ENCODE assay signal across 12 cellular contexts in the genomic region with DNA sequence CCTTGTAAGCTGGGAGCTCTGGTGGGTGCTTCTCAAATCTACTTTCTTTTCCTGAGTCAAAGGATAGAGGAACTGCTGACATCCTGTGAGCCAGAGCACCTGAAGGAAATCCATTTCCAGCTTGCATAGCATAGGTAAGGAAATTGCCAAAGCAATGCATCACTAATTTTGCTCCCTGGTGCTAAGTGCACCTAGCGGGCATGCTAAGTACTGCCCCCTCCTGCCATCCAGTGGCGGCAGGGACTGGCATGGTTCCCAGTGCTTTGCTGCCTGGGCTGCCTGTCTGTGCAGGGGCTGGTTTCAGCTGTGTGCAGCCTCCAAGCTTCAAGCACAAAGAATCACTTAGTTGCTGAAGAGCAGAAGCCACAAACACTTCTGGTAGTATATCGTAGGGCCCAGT.
DNase-seq lines count a peak whose midpoint lies in the region; ATAC-seq, FAIRE-seq and TF ChIP-seq lines count a peak whose summit lies in the region.
"Had no signal": no experiment of that assay in that cellular context is flagged by ENCODE, and none has a peak within 500 bp of the region (broad histone marks: within the 10 kb centered on the region; RNA-seq: fewer than 3 reads in every experiment).

No MANE protein-coding gene starts in this region.

- H3K4me1 ChIP-seq in kidney (ENCODE audit: control insufficient read depth in 1 of 2, insufficient read depth in 1 of 2, low read depth in 1 of 2, low read length in 2 of 2): no peaks in the 10 kb centered on the region
- H3K4me1 ChIP-seq: body of pancreas had no signal

- H3K27ac ChIP-seq in caudate nucleus (ENCODE audit: low read depth, low read length) (no peak overlapping the region), kidney (ENCODE audit: low read depth in 2 of 2, low read length in 2 of 2) (no peak overlapping the region)
- H3K27ac ChIP-seq: body of pancreas, VCaP had no signal

- H3K9me3 ChIP-seq in kidney (ENCODE audit: control insufficient read depth in 1 of 2, low read length in 2 of 2): no peaks in the 10 kb centered on the region
- H3K9me3 ChIP-seq: body of pancreas had no signal

- H3K4me3 ChIP-seq in kidney (ENCODE audit: low read length in 2 of 2): no peak overlapping the region
- H3K4me3 ChIP-seq: body of pancreas had no signal

- peak; percentile 35 for TF ChIP-seq CTCF in kidney (IDR thresholded peaks at IDR 0.05; ENCODE audit: borderline replicate concordance, extremely low read depth, insufficient read depth)

- intact Hi-C loops in kidney (cut with DNase I): no loop called here

- no peak overlapping the region for H3K9ac ChIP-seq in kidney (ENCODE audit: low read length in 2 of 2)

- H3K36me3 ChIP-seq in kidney (ENCODE audit: control insufficient read depth in 1 of 2, insufficient read depth in 2 of 2, low read length in 2 of 2): no peaks in the 10 kb centered on the region

- ATAC-seq in GM19023 (IDR thresholded peaks at IDR 0.05; ENCODE audit: unreplicated experiment) (no peak), HG03039 (IDR thresholded peaks at IDR 0.05; ENCODE audit: unreplicated experiment) (no peak)
- ATAC-seq: body of pancreas had no signal

- DNase-seq in DMS79 (lab: John Stamatoyannopoulos, UW): peak; percentile 16
- DNase-seq in GM12891 (ENCODE audit: insufficient read length, low spot score): no peak
- DNase-seq in caudate nucleus (lab: John Stamatoyannopoulos, UW): peak in 53 of 61 donors; percentile 5 to 83 (median 55)
- no peak for DNase-seq in kidney
- DNase-seq in NCI-H1930 (lab: John Stamatoyannopoulos, UW): no peak
- DNase-seq in NCI-H1436 treated with DMSO at 0.1 percent for 48 hours (lab: John Stamatoyannopoulos, UW): no peak
- DNase-seq: activated gamma-delta T cell, body of pancreas, NCI-H187 treated with DMSO at 0.1 percent for 48 hours had no signal

- FAIRE-seq in GM12891 (lab: Jason Lieb, UNC) (peak; percentile 28), kidney (lab: Jason Lieb, UNC) (no peak)

- TF ChIP-seq POLR2A in GM12891 (IDR thresholded peaks at IDR 0.05; ENCODE audit: low read depth, low read length): no peak

TF ChIP-seq in GM12891, 5 proteins besides CTCF, POLR2A, EP300 and RAD21:
- TF ChIP-seq TAF1 (IDR thresholded peaks at IDR 0.05; ENCODE audit: low read depth, low read length) (no peak), POLR2AphosphoS5 (IDR thresholded peaks at IDR 0.05; ENCODE audit: low read depth, low read length) (no peak), SPI1 (IDR thresholded peaks at IDR 0.05; ENCODE audit: low read depth, low read length) (no peak), POU2F2 (IDR thresholded peaks at IDR 0.05; ENCODE audit: low read depth, low read length) (no peak), PAX5 (IDR thresholded peaks at IDR 0.05; ENCODE audit: insufficient read depth, low read length, severe bottlenecking) (no peak)

Comparison
In these comparisons a context has a peak if more than half of its experiments do, and no peak if none do; other contexts are left out.
1. DNase-seq: peak in DMS79 (single experiment) and caudate nucleus (53 of 61); none in GM12891 (single experiment), kidney (single experiment), NCI-H1930 (0 of 2) and NCI-H1436 treated with DMSO at 0.1 percent for 48 hours (single experiment).